ENCODE assay signal across 10 cellular contexts in the genomic region with DNA sequence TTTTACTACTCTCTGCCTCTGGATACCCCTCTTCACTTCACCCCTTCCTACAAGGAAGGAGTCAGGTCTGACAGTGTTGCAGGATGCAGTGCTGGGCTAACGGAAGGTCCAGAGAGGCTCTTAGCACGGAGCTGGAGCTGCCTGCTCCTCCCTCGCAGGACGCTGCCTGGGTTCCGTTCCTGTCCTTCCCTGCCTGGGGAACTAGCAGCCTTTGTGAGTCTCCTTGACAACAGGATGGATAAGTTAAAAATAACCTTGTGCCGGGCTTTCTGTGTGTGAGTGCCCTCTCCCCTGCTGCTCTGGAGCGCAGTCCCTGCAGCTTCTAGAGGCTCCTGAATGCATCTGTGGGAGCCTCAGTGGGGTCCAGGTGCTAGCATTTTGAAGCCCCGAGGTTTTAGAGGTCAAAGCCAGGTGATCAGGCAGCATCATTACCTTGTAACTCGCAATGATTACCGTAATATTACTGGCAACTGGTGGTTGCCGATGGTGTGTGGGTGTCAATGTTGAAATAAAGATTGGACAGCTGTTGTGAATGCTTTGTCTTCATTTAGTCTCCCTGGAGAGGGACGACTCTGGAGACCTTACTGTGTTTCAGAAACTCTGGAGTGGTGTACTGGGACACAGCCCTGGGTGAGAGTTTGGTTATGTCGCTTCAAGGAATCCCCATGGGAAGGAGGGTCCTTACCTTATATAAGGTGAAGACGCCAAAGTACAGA. TPM values are rescaled to one million over a fixed set of nuclear protein-coding genes. Genes with fewer than 3 reads are reported as not detected.
DNase-seq lines count a peak whose midpoint lies in the region; ATAC-seq and TF ChIP-seq lines count a peak whose summit lies in the region.
"Had no signal": no experiment of that assay in that cellular context is flagged by ENCODE, and none has a peak within 500 bp of the region (broad histone marks: within the 10 kb centered on the region; RNA-seq: fewer than 3 reads in every experiment).

No MANE protein-coding gene starts in this region.

- no peak for DNase-seq in activated T-cell treated with anti-CD3 and anti-CD28 coated beads, Interleukin-2, amount 50 U/mL, for 24 hours
- no peak for DNase-seq in activated T-cell treated with anti-CD3 and anti-CD28 coated beads, Interleukin-2, amount 50 U/mL, for 72 hours
- DNase-seq in colonic mucosa (no peak), type B pancreatic cell (ENCODE audit: extremely low spot score, unreplicated experiment) (no peak)
- no peak for DNase-seq in NK-92 treated with Interleukin-12 subunit alpha and Interleukin-12 subunit beta, amount 100 ng/mL, for 24 hours (lab: John Stamatoyannopoulos, UW)
- DNase-seq in activated CD8-positive, alpha-beta memory T cell treated with anti-CD3 and anti-CD28 coated beads, Interleukin-2, amount 10 ng/mL, durations not matched to agents 7 days and 5 days, result no peak
- DNase-seq: SK-N-SH had no signal

- no peaks in the 10 kb centered on the region for H3K4me1 ChIP-seq in colonic mucosa
- peaks cover 33% of the 10 kb centered on the region for H3K4me1 ChIP-seq in mesodermal cell (ENCODE audit: control insufficient read depth, insufficient read depth, low read length, poor library complexity, severe bottlenecking)

- peaks cover 36% of the 10 kb centered on the region for H3K36me3 Mint-ChIP-seq in activated T-cell treated with anti-CD3 and anti-CD28 coated beads, Interleukin-2, amount 50 U/mL, for 24 hours (ENCODE audit: low read depth)
- H3K36me3 Mint-ChIP-seq in activated T-cell treated with anti-CD3 and anti-CD28 coated beads, Interleukin-2, amount 50 U/mL, for 72 hours (ENCODE audit: insufficient read depth in 2 of 2), result peaks cover 0 to 2% of the 10 kb centered on the region in 2 donors
- H3K36me3 Mint-ChIP-seq in type B pancreatic cell, result peaks cover 3% of the 10 kb centered on the region
- peaks cover 6% of the 10 kb centered on the region for H3K36me3 Mint-ChIP-seq in activated CD8-positive, alpha-beta memory T cell treated with anti-CD3 and anti-CD28 coated beads, Interleukin-2, amount 10 ng/mL, durations not matched to agents 7 days and 5 days

- intact Hi-C loops in colonic mucosa (cut with DNase I), result no loop called here

- no peak for TF ChIP-seq CTCF in colonic mucosa (IDR thresholded peaks at IDR 0.05)
- no peak for TF ChIP-seq CTCF in type B pancreatic cell (conservative IDR thresholded peaks at IDR 0.05)

- H3K9ac ChIP-seq in colonic mucosa (ENCODE audit: low read depth in 2 of 2, low read length in 2 of 2), result peak overlapping the region; percentile 14 to 21
- H3K9ac ChIP-seq: SK-N-SH had no signal

- H3K36me3 ChIP-seq in colonic mucosa, result no peaks in the 10 kb centered on the region
- H3K36me3 ChIP-seq in mesodermal cell (ENCODE audit: control insufficient read depth, insufficient read depth, low read length), result peaks cover 29% of the 10 kb centered on the region

- H3K4me1 Mint-ChIP-seq in activated T-cell treated with anti-CD3 and anti-CD28 coated beads, Interleukin-2, amount 50 U/mL, for 24 hours (ENCODE audit: low read depth), result peaks cover 55% of the 10 kb centered on the region
- peaks cover 53% of the 10 kb centered on the region for H3K4me1 Mint-ChIP-seq in activated T-cell treated with anti-CD3 and anti-CD28 coated beads, Interleukin-2, amount 50 U/mL, for 72 hours (ENCODE audit: low read depth)
- peaks cover 38% of the 10 kb centered on the region for H3K4me1 Mint-ChIP-seq in type B pancreatic cell (ENCODE audit: unreplicated experiment)
- peaks cover 50% of the 10 kb centered on the region for H3K4me1 Mint-ChIP-seq in activated CD8-positive, alpha-beta memory T cell treated with anti-CD3 and anti-CD28 coated beads, Interleukin-2, amount 10 ng/mL, durations not matched to agents 7 days and 5 days

- peak overlapping the region; percentile 64 for H3K27ac Mint-ChIP-seq in activated T-cell treated with anti-CD3 and anti-CD28 coated beads, Interleukin-2, amount 50 U/mL, for 24 hours
- no peak overlapping the region for H3K27ac Mint-ChIP-seq in activated T-cell treated with anti-CD3 and anti-CD28 coated beads, Interleukin-2, amount 50 U/mL, for 72 hours
- H3K27ac Mint-ChIP-seq in type B pancreatic cell, result peak overlapping the region; percentile 0
- no peak overlapping the region for H3K27ac Mint-ChIP-seq in activated CD8-positive, alpha-beta memory T cell treated with anti-CD3 and anti-CD28 coated beads, Interleukin-2, amount 10 ng/mL, durations not matched to agents 7 days and 5 days

- 67 to 70% methylated on average over 11 to 12 of the region's 14 CpGs for WGBS in mesodermal cell (ENCODE audit: insufficient coverage in 2 of 2), 2 experiments

- no peaks in the 10 kb centered on the region for H3K9me3 Mint-ChIP-seq in activated T-cell treated with anti-CD3 and anti-CD28 coated beads, Interleukin-2, amount 50 U/mL, for 24 hours
- no peaks in the 10 kb centered on the region for H3K9me3 Mint-ChIP-seq in activated T-cell treated with anti-CD3 and anti-CD28 coated beads, Interleukin-2, amount 50 U/mL, for 72 hours
- H3K9me3 Mint-ChIP-seq in type B pancreatic cell, result no peaks in the 10 kb centered on the region
- no peaks in the 10 kb centered on the region for H3K9me3 Mint-ChIP-seq in activated CD8-positive, alpha-beta memory T cell treated with anti-CD3 and anti-CD28 coated beads, Interleukin-2, amount 10 ng/mL, durations not matched to agents 7 days and 5 days (ENCODE audit: low read depth)

- no peak overlapping the region for H3K27ac ChIP-seq in colonic mucosa
- H3K27ac ChIP-seq in mesodermal cell (ENCODE audit: low read depth, low read length, severe bottlenecking), result peak overlapping the region; percentile 78

- no peaks in the 10 kb centered on the region for H3K9me3 ChIP-seq in colonic mucosa
- H3K9me3 ChIP-seq in mesodermal cell (ENCODE audit: control insufficient read depth, low read length), result no peaks in the 10 kb centered on the region
- H3K9me3 ChIP-seq: SK-N-SH had no signal

- CTCF ChIA-PET in activated CD8-positive, alpha-beta memory T cell treated with anti-CD3 and anti-CD28 coated beads, Interleukin-2, amount 10 ng/mL, durations not matched to agents 7 days and 5 days (lab: Charles Lee), result interaction anchor here (1.2 kb wide), 1 partner anchor 21 kb away, joined by 3 read pairs; no protein-coding TSS in a partner anchor

- H3K4me3 ChIP-seq in colonic mucosa (no peak overlapping the region), mesodermal cell (ENCODE audit: extremely low read depth, insufficient read depth, low read length, poor library complexity, severe bottlenecking) (no peak overlapping the region)
- H3K4me3 ChIP-seq: smooth muscle cell had no signal

- ATAC-seq in activated T-cell treated with anti-CD3 and anti-CD28 coated beads, Interleukin-2, amount 50 U/mL, for 72 hours (replicated peaks in 1 of 2), result no peak
- ATAC-seq in HG03342 (IDR thresholded peaks at IDR 0.05; ENCODE audit: unreplicated experiment), result no peak
- ATAC-seq in activated CD8-positive, alpha-beta memory T cell treated with anti-CD3 and anti-CD28 coated beads, Interleukin-2, amount 10 ng/mL, durations not matched to agents 7 days and 5 days, result no peak

- H3K27me3 Mint-ChIP-seq in activated T-cell treated with anti-CD3 and anti-CD28 coated beads, Interleukin-2, amount 50 U/mL, for 24 hours, result no peaks in the 10 kb centered on the region
- H3K27me3 Mint-ChIP-seq in activated T-cell treated with anti-CD3 and anti-CD28 coated beads, Interleukin-2, amount 50 U/mL, for 72 hours (ENCODE audit: low read depth), result no peaks in the 10 kb centered on the region
- no peaks in the 10 kb centered on the region for H3K27me3 Mint-ChIP-seq in type B pancreatic cell
- H3K27me3 Mint-ChIP-seq in activated CD8-positive, alpha-beta memory T cell treated with anti-CD3 and anti-CD28 coated beads, Interleukin-2, amount 10 ng/mL, durations not matched to agents 7 days and 5 days, result no peaks in the 10 kb centered on the region

- no peak overlapping the region for H3K4me3 Mint-ChIP-seq in activated T-cell treated with anti-CD3 and anti-CD28 coated beads, Interleukin-2, amount 50 U/mL, for 24 hours
- no peak overlapping the region for H3K4me3 Mint-ChIP-seq in activated T-cell treated with anti-CD3 and anti-CD28 coated beads, Interleukin-2, amount 50 U/mL, for 72 hours
- peak overlapping the region; percentile 29 for H3K4me3 Mint-ChIP-seq in type B pancreatic cell
- H3K4me3 Mint-ChIP-seq in activated CD8-positive, alpha-beta memory T cell treated with anti-CD3 and anti-CD28 coated beads, Interleukin-2, amount 10 ng/mL, durations not matched to agents 7 days and 5 days, result no peak overlapping the region

- H3K27me3 ChIP-seq in colonic mucosa, result no peaks in the 10 kb centered on the region

RNA-seq across cellular contexts. Expression of a gene that starts 44.4 kb away (rescaled TPM):
- 10 to 100 TPM; 62.0 to 67.2 TPM for total RNA-seq in activated T-cell treated with anti-CD3 and anti-CD28 coated beads, Interleukin-2, amount 50 U/mL, for 72 hours
- 10 to 100 TPM; 31.7 to 44.3 TPM for total RNA-seq in colonic mucosa
- polyA plus RNA-seq in mesodermal cell (2013, experiment 1 of 2), result 32.3 TPM
- 27.7 TPM for polyA plus RNA-seq in mesodermal cell (2013, experiment 2 of 2)
- total RNA-seq in type B pancreatic cell (ENCODE audit: low replicate concordance), result 41.5 and 44.4 TPM in 2 replicates
- total RNA-seq in activated CD8-positive, alpha-beta memory T cell treated with anti-CD3 and anti-CD28 coated beads, Interleukin-2, amount 10 ng/mL, durations not matched to agents 7 days and 5 days, result 10 to 100 TPM; 62.2 to 63.5 TPM

RNA-seq across cellular contexts. Expression of a gene that starts 51.5 kb away (rescaled TPM):
- total RNA-seq in activated T-cell treated with anti-CD3 and anti-CD28 coated beads, Interleukin-2, amount 50 U/mL, for 72 hours, result 100 to 1,000 TPM; 383 to 474 TPM
- total RNA-seq in colonic mucosa (100 to 1,000 TPM in 1 of 2 donors, 10 to 100 TPM in 1; 59.0 to 204 TPM), type B pancreatic cell (ENCODE audit: low replicate concordance) (128 and 180 TPM in 2 replicates)
- 144 TPM for polyA plus RNA-seq in mesodermal cell (2013, experiment 1 of 2)
- 143 TPM for polyA plus RNA-seq in mesodermal cell (2013, experiment 2 of 2)
- 100 to 1,000 TPM; 548 to 587 TPM for total RNA-seq in activated CD8-positive, alpha-beta memory T cell treated with anti-CD3 and anti-CD28 coated beads, Interleukin-2, amount 10 ng/mL, durations not matched to agents 7 days and 5 days

RNA-seq across cellular contexts. Expression of a gene that starts 58.4 kb away (rescaled TPM):
- 10 to 100 TPM; 70.9 to 71.9 TPM for total RNA-seq in activated T-cell treated with anti-CD3 and anti-CD28 coated beads, Interleukin-2, amount 50 U/mL, for 72 hours
- total RNA-seq in colonic mucosa (10 to 100 TPM; 54.0 to 80.3 TPM), type B pancreatic cell (ENCODE audit: low replicate concordance) (87.0 and 87.5 TPM in 2 replicates)
- 110 TPM for polyA plus RNA-seq in mesodermal cell (2013, experiment 1 of 2)
- 114 TPM for polyA plus RNA-seq in mesodermal cell (2013, experiment 2 of 2)
- total RNA-seq in activated CD8-positive, alpha-beta memory T cell treated with anti-CD3 and anti-CD28 coated beads, Interleukin-2, amount 10 ng/mL, durations not matched to agents 7 days and 5 days, result 10 to 100 TPM; 57.0 to 82.4 TPM

Comparison
In these comparisons a context has a peak if more than half of its experiments do, and no peak if none do; other contexts are left out.
1. H3K27ac Mint-ChIP-seq: peak in activated T-cell treated with anti-CD3 and anti-CD28 coated beads, Interleukin-2, amount 50 U/mL, for 24 hours (single experiment) and type B pancreatic cell (single experiment); none in activated T-cell treated with anti-CD3 and anti-CD28 coated beads, Interleukin-2, amount 50 U/mL, for 72 hours (single experiment) and activated CD8-positive, alpha-beta memory T cell treated with anti-CD3 and anti-CD28 coated beads, Interleukin-2, amount 10 ng/mL, durations not matched to agents 7 days and 5 days (single experiment).